Comparison of ENCODE assay signal across 8 cellular contexts in genomic region chr1:205528887-205529825, GRCh38. TPM values are rescaled to one million over a fixed set of nuclear protein-coding genes. Genes with fewer than 3 reads are reported as not detected.
DNase-seq lines count a peak whose midpoint lies in the region; ATAC-seq and TF ChIP-seq lines count a peak whose summit lies in the region.

No MANE protein-coding gene starts in this region.

- peak overlapping the region; percentile 13; the same call in 1 of the 2 replicates for H3K9ac ChIP-seq in MM.1S (ENCODE audit: low read length)

- peak overlapping the region; percentile 63 for H3K4me3 ChIP-seq in MM.1S (ENCODE audit: low read length)
- no peak overlapping the region for H3K4me3 ChIP-seq in hepatocyte
- peak overlapping the region; percentile 32 for H3K4me3 ChIP-seq in skeletal muscle cell (ENCODE audit: low read depth, low read length)

- H3K4me1 ChIP-seq in MM.1S (ENCODE audit: low read length): no peaks in the 10 kb centered on the region
- no peaks in the 10 kb centered on the region for H3K4me1 ChIP-seq in hepatocyte (ENCODE audit: insufficient read depth)

- TF ChIP-seq CTCF in MM.1S (IDR thresholded peaks at IDR 0.05; ENCODE audit: low read length) (peak; percentile 98), hepatocyte (IDR thresholded peaks at IDR 0.05; ENCODE audit: poor library complexity) (peak; percentile 90)

- H3K9me2 ChIP-seq in MM.1S (replicated peaks; ENCODE audit: insufficient read depth, low read length): no peaks in the 10 kb centered on the region
- H3K9me2 ChIP-seq in hepatocyte (replicated peaks; ENCODE audit: insufficient read depth): no peaks in the 10 kb centered on the region

- peak overlapping the region; percentile 70 for H2AFZ ChIP-seq in MM.1S (ENCODE audit: low read length)
- H2AFZ ChIP-seq in hepatocyte: peak overlapping the region; percentile 78

- H4K20me1 ChIP-seq in MM.1S (ENCODE audit: insufficient read depth, low read length): no peaks in the 10 kb centered on the region
- no peaks in the 10 kb centered on the region for H4K20me1 ChIP-seq in hepatocyte (ENCODE audit: insufficient read depth, poor library complexity, severe bottlenecking)

- H3K27me3 ChIP-seq in MM.1S (replicated peaks; ENCODE audit: insufficient read depth, low read length): peaks cover 78% of the 10 kb centered on the region
- H3K27me3 ChIP-seq in hepatocyte: no peaks in the 10 kb centered on the region

- WGBS in hepatocyte (ENCODE audit: low lambda C conversion rate, missing lambda C conversion rate): 43% methylated on average over 43 of the region's 53 CpGs

- DNase-seq in SIG-M5 treated with dmso at 0.1 percent for 504 hours (lab: John Stamatoyannopoulos, UW; ENCODE audit: unreplicated experiment) (peak; percentile 68), SIG-M5 (lab: John Stamatoyannopoulos, UW) (no peak), MM.1S (peak; percentile 79), T-helper 22 cell (ENCODE audit: low read depth) (peak; percentile 47), anterior cingulate cortex (lab: John Stamatoyannopoulos, UW) (peak in 55 of 58 donors; percentile 21 to 91 (median 62)), hepatocyte (ENCODE audit: low spot score) (peak; percentile 85), skeletal muscle cell (ENCODE audit: low read depth) (no peak)

- no peak overlapping the region for H3K27ac ChIP-seq in MM.1S (ENCODE audit: low read length)
- H3K27ac ChIP-seq in hepatocyte: no peak overlapping the region

- H3K36me3 ChIP-seq in MM.1S (replicated peaks; ENCODE audit: insufficient read depth, low read length) (no peaks in the 10 kb centered on the region), hepatocyte (replicated peaks; ENCODE audit: insufficient read depth, low read depth) (no peaks in the 10 kb centered on the region)

- no peak for ATAC-seq in HG03135 (IDR thresholded peaks at IDR 0.05; ENCODE audit: unreplicated experiment)

- H3K79me2 ChIP-seq in MM.1S (ENCODE audit: low read length) (no peaks in the 10 kb centered on the region), hepatocyte (no peaks in the 10 kb centered on the region)

- H3F3A ChIP-seq in MM.1S (ENCODE audit: insufficient read depth, low read length): no peaks in the 10 kb centered on the region

- H3K9me3 ChIP-seq in MM.1S (replicated peaks; ENCODE audit: insufficient read depth, low read length) (no peaks in the 10 kb centered on the region), hepatocyte (ENCODE audit: low read depth) (no peaks in the 10 kb centered on the region)

- H3K4me2 ChIP-seq in MM.1S (ENCODE audit: low read depth, low read length) (peak overlapping the region; percentile 91), hepatocyte (peak overlapping the region; percentile 85)

RNA-seq across cellular contexts. Expression of gene CDK18, which starts 24.7 kb away (rescaled TPM):
- 4.5 and 8.0 TPM in 2 replicates for total RNA-seq in hepatocyte
- 16.7 and 20.0 TPM in 2 replicates for polyA plus RNA-seq in hepatocyte

Comparison
In these comparisons a context has a peak if more than half of its experiments do, and no peak if none do; other contexts are left out.
1. DNase-seq: peak in SIG-M5 treated with dmso at 0.1 percent for 504 hours (single experiment), MM.1S (single experiment), T-helper 22 cell (single experiment), anterior cingulate cortex (55 of 58) and hepatocyte (single experiment); none in SIG-M5 (single experiment) and skeletal muscle cell (single experiment).